In genomic region chr17:49290690-49291326, GRCh38 we compare ENCODE assay signal across 8 cellular contexts.
DNase-seq lines count a peak whose midpoint lies in the region; ATAC-seq and TF ChIP-seq lines count a peak whose summit lies in the region.

No MANE protein-coding gene starts in this region.

- H3K9me3 Mint-ChIP-seq in activated B cell treated with CpG ODN at 0.5 μM for 24 hours: no peaks in the 10 kb centered on the region
- no peaks in the 10 kb centered on the region for H3K9me3 Mint-ChIP-seq in stimulated activated effector memory CD8-positive, alpha-beta T cell treated with anti-CD3 and anti-CD28 coated beads, Interleukin-12 subunit alpha, Interleukin-12 subunit beta, amount 100 ng/mL, for 72 hours
- no peaks in the 10 kb centered on the region for H3K9me3 Mint-ChIP-seq in activated CD4-positive, alpha-beta memory T cell treated with anti-CD3 and anti-CD28 coated beads for 36 hours

- peak; percentile 6 for DNase-seq in NCI-H345 (lab: John Stamatoyannopoulos, UW)
- DNase-seq in NCI-H345 treated with DMSO at 0.1 percent for 48 hours (lab: John Stamatoyannopoulos, UW; ENCODE audit: unreplicated experiment): no peak
- peak; percentile 55 for DNase-seq in HT-29 (ENCODE audit: low spot score)
- no peak for DNase-seq in activated B cell treated with CpG ODN at 0.5 μM for 24 hours
- DNase-seq in glomerular visceral epithelial cell (ENCODE audit: extremely low spot score): peak; percentile 36
- no peak for DNase-seq in stimulated activated effector memory CD8-positive, alpha-beta T cell treated with anti-CD3 and anti-CD28 coated beads, Interleukin-12 subunit alpha, Interleukin-12 subunit beta, amount 100 ng/mL, for 72 hours (ENCODE audit: low spot score in 2 of 2)
- no peak for DNase-seq in mesenteric fat pad (ENCODE audit: low spot score)
- DNase-seq in activated CD4-positive, alpha-beta memory T cell treated with anti-CD3 and anti-CD28 coated beads for 36 hours: no peak

- TF ChIP-seq CTCF in activated B cell treated with CpG ODN at 0.5 μM for 24 hours (IDR thresholded peaks at IDR 0.05): peak; percentile 26

- no peaks in the 10 kb centered on the region for H3K27me3 Mint-ChIP-seq in activated B cell treated with CpG ODN at 0.5 μM for 24 hours
- H3K27me3 Mint-ChIP-seq in activated CD4-positive, alpha-beta memory T cell treated with anti-CD3 and anti-CD28 coated beads for 36 hours: no peaks in the 10 kb centered on the region

- H3K4me1 Mint-ChIP-seq in activated B cell treated with CpG ODN at 0.5 μM for 24 hours: no peaks in the 10 kb centered on the region
- peaks cover 9% of the 10 kb centered on the region for H3K4me1 Mint-ChIP-seq in stimulated activated effector memory CD8-positive, alpha-beta T cell treated with anti-CD3 and anti-CD28 coated beads, Interleukin-12 subunit alpha, Interleukin-12 subunit beta, amount 100 ng/mL, for 72 hours
- H3K4me1 Mint-ChIP-seq in activated CD4-positive, alpha-beta memory T cell treated with anti-CD3 and anti-CD28 coated beads for 36 hours (ENCODE audit: low read depth): peaks cover 15% of the 10 kb centered on the region

- H3K27ac Mint-ChIP-seq in activated B cell treated with CpG ODN at 0.5 μM for 24 hours: no peak overlapping the region
- H3K27ac Mint-ChIP-seq in stimulated activated effector memory CD8-positive, alpha-beta T cell treated with anti-CD3 and anti-CD28 coated beads, Interleukin-12 subunit alpha, Interleukin-12 subunit beta, amount 100 ng/mL, for 72 hours: peak overlapping the region; percentile 9
- no peak overlapping the region for H3K27ac Mint-ChIP-seq in activated CD4-positive, alpha-beta memory T cell treated with anti-CD3 and anti-CD28 coated beads for 36 hours

- CTCF ChIA-PET in activated B cell treated with CpG ODN at 0.5 μM for 24 hours (lab: Charles Lee): interaction anchor here (0.6 to 2.7 kb wide), 11 partner anchors 10 to 612 kb away, joined by 3 to 35 read pairs (median 4); no protein-coding TSS in a partner anchor
- CTCF ChIA-PET in activated CD4-positive, alpha-beta memory T cell treated with anti-CD3 and anti-CD28 coated beads for 36 hours (lab: Charles Lee): interaction anchor here (0.6 to 2.8 kb wide), 17 partner anchors 12 to 165 kb away, joined by 3 to 31 read pairs (median 4); no protein-coding TSS in a partner anchor

- H3K36me3 Mint-ChIP-seq in activated B cell treated with CpG ODN at 0.5 μM for 24 hours (ENCODE audit: low read depth): peaks cover 27% of the 10 kb centered on the region
- H3K36me3 Mint-ChIP-seq in stimulated activated effector memory CD8-positive, alpha-beta T cell treated with anti-CD3 and anti-CD28 coated beads, Interleukin-12 subunit alpha, Interleukin-12 subunit beta, amount 100 ng/mL, for 72 hours: peaks cover 26% of the 10 kb centered on the region
- no peaks in the 10 kb centered on the region for H3K36me3 Mint-ChIP-seq in activated CD4-positive, alpha-beta memory T cell treated with anti-CD3 and anti-CD28 coated beads for 36 hours

- POLR2A ChIA-PET in activated B cell treated with CpG ODN at 0.5 μM for 24 hours (lab: Charles Lee): interaction anchor here (0.7 kb wide), 1 partner anchor 13 kb away, joined by 3 read pairs; no protein-coding TSS in a partner anchor
- POLR2A ChIA-PET in activated CD4-positive, alpha-beta memory T cell treated with anti-CD3 and anti-CD28 coated beads for 36 hours (lab: Charles Lee): no interaction called here

- H3K4me3 Mint-ChIP-seq in activated B cell treated with CpG ODN at 0.5 μM for 24 hours: no peak overlapping the region
- no peak overlapping the region for H3K4me3 Mint-ChIP-seq in stimulated activated effector memory CD8-positive, alpha-beta T cell treated with anti-CD3 and anti-CD28 coated beads, Interleukin-12 subunit alpha, Interleukin-12 subunit beta, amount 100 ng/mL, for 72 hours
- no peak overlapping the region for H3K4me3 Mint-ChIP-seq in activated CD4-positive, alpha-beta memory T cell treated with anti-CD3 and anti-CD28 coated beads for 36 hours

- intact Hi-C loops in activated B cell treated with CpG ODN at 0.5 μM for 24 hours (cut with micrococcal nuclease): loop anchor here (1.0 to 10.0 kb wide), 3 partner anchors 64 to 616 kb away; no protein-coding TSS in a partner anchor
- intact Hi-C loops in activated CD4-positive, alpha-beta memory T cell treated with anti-CD3 and anti-CD28 coated beads for 36 hours (cut with micrococcal nuclease): loop anchor here (5.0 to 10.0 kb wide), 2 partner anchors 99 to 264 kb away; no protein-coding TSS in a partner anchor

- ATAC-seq in activated B cell treated with CpG ODN at 0.5 μM for 24 hours (ENCODE audit: low read depth): no peak
- ATAC-seq in stimulated activated effector memory CD8-positive, alpha-beta T cell treated with anti-CD3 and anti-CD28 coated beads, Interleukin-12 subunit alpha, Interleukin-12 subunit beta, amount 100 ng/mL, for 72 hours: no peak

Comparison
In these comparisons a context has a peak if more than half of its experiments do, and no peak if none do; other contexts are left out.
1. DNase-seq: peak in NCI-H345 (single experiment), HT-29 (single experiment) and glomerular visceral epithelial cell (single experiment); none in NCI-H345 treated with DMSO at 0.1 percent for 48 hours (single experiment), activated B cell treated with CpG ODN at 0.5 μM for 24 hours (single experiment), stimulated activated effector memory CD8-positive, alpha-beta T cell treated with anti-CD3 and anti-CD28 coated beads, Interleukin-12 subunit alpha, Interleukin-12 subunit beta, amount 100 ng/mL, for 72 hours (0 of 2), mesenteric fat pad (single experiment) and activated CD4-positive, alpha-beta memory T cell treated with anti-CD3 and anti-CD28 coated beads for 36 hours (single experiment).